In the genomic region with DNA sequence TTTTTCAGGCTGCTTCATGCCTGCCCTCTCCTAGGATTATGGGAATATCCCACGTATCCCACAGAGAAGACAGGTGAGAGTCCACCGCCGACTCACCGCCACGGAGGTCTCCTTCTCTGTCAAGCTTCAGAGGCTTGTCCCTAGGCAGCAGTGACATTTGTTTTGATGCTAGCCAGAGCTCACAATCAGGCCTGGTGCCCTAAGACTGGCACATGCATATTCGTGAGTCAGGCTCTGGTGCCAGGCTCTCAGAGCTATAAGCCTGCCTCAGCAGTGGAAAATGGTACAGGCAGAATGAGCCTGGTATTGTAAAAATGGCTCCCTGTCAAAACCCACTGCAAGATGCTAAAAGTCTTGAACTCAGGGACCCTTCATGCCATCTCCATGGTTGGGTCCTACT, we compare ENCODE assay signal across 4 cellular contexts.
"Had no signal": no experiment of that assay in that cellular context is flagged by ENCODE, and none has a peak within 500 bp of the region (broad histone marks: within the 10 kb centered on the region; RNA-seq: fewer than 3 reads in every experiment).

No MANE protein-coding gene starts in this region.

- DNase-seq: H9, HCEC 1CT, IMR-90 had no signal

- ATAC-seq: GM23338 had no signal

- H3K4me3 ChIP-seq: GM23338 had no signal
